ENCODE assay signal across 9 cellular contexts in genomic region chr15:71115567-71116351, GRCh38. TPM values are rescaled to one million over a fixed set of nuclear protein-coding genes. Genes with fewer than 3 reads are reported as not detected.
DNase-seq lines count a peak whose midpoint lies in the region; ATAC-seq and TF ChIP-seq lines count a peak whose summit lies in the region.
"Had no signal": no experiment of that assay in that cellular context is flagged by ENCODE, and none has a peak within 500 bp of the region (broad histone marks: within the 10 kb centered on the region; RNA-seq: fewer than 3 reads in every experiment).

No MANE protein-coding gene starts in this region.

- H3K27me3 Mint-ChIP-seq in activated naive CD8-positive, alpha-beta T cell treated with anti-CD3 and anti-CD28 coated beads, Interleukin-2, amount 50 U/mL, for 24 hours = peaks cover 50% of the 10 kb centered on the region

- TF ChIP-seq RAD21 in Ishikawa (IDR thresholded peaks at IDR 0.05; ENCODE audit: low read depth) = no peak

- TF ChIP-seq EP300 in Ishikawa (IDR thresholded peaks at IDR 0.05; ENCODE audit: borderline replicate concordance) = no peak

- no peaks in the 10 kb centered on the region for H3K9me3 Mint-ChIP-seq in activated naive CD8-positive, alpha-beta T cell treated with anti-CD3 and anti-CD28 coated beads, Interleukin-2, amount 50 U/mL, for 24 hours

- H3K4me1 ChIP-seq in right cardiac atrium (ENCODE audit: control insufficient read depth, insufficient read depth, low read length) = no peaks in the 10 kb centered on the region

- no peaks in the 10 kb centered on the region for H3K36me3 Mint-ChIP-seq in activated naive CD8-positive, alpha-beta T cell treated with anti-CD3 and anti-CD28 coated beads, Interleukin-2, amount 50 U/mL, for 24 hours (ENCODE audit: low read depth)

- H3K4me3 Mint-ChIP-seq in activated naive CD8-positive, alpha-beta T cell treated with anti-CD3 and anti-CD28 coated beads, Interleukin-2, amount 50 U/mL, for 24 hours = peak overlapping the region; percentile 60

- DNase-seq in EH (ENCODE audit: low read depth) (peak; percentile 66), right cardiac atrium (peak; percentile 39 to 80 (median 78)), sciatic nerve (ENCODE audit: low spot score) (peak; percentile 61), midbrain (lab: John Stamatoyannopoulos, UW) (no peak)
- DNase-seq in activated naive CD8-positive, alpha-beta T cell treated with anti-CD3 and anti-CD28 coated beads, Interleukin-2, amount 50 U/mL, for 24 hours = peak; percentile 5

- ATAC-seq in GM21423 (IDR thresholded peaks at IDR 0.05; ENCODE audit: unreplicated experiment) = peak; percentile 32
- peak; percentile 47 for ATAC-seq in activated naive CD8-positive, alpha-beta T cell treated with anti-CD3 and anti-CD28 coated beads, Interleukin-2, amount 50 U/mL, for 24 hours
- ATAC-seq in right cardiac atrium = peak; percentile 70 to 73
- peak; percentile 68 for ATAC-seq in sciatic nerve
- ATAC-seq in GM21447 (IDR thresholded peaks at IDR 0.05; ENCODE audit: unreplicated experiment) = no peak

- intact Hi-C loops in right cardiac atrium (cut with DNase I) (loop anchor here in 2 of 4 donors (5.0 to 10.0 kb wide), 3 partner anchors 69 to 329 kb away; no protein-coding TSS in a partner anchor), sciatic nerve (cut with DNase I) (no loop called here)

- peaks cover 7% of the 10 kb centered on the region for H3K4me1 Mint-ChIP-seq in activated naive CD8-positive, alpha-beta T cell treated with anti-CD3 and anti-CD28 coated beads, Interleukin-2, amount 50 U/mL, for 24 hours

- peak overlapping the region; percentile 92 for H3K27ac ChIP-seq in right cardiac atrium (ENCODE audit: low read length)

- no peaks in the 10 kb centered on the region for H3K9me3 ChIP-seq in right cardiac atrium (ENCODE audit: control insufficient read depth, low read length)

- H3K27ac Mint-ChIP-seq in activated naive CD8-positive, alpha-beta T cell treated with anti-CD3 and anti-CD28 coated beads, Interleukin-2, amount 50 U/mL, for 24 hours = no peak overlapping the region

- peak overlapping the region; percentile 81 for H3K4me3 ChIP-seq in right cardiac atrium (ENCODE audit: low read length)

- H3K27me3 ChIP-seq in right cardiac atrium (ENCODE audit: control insufficient read depth, insufficient read depth) = no peaks in the 10 kb centered on the region

- WGBS in right cardiac atrium = 2% methylated on average over 93 of the region's 93 CpGs

TF ChIP-seq in Ishikawa, 13 proteins besides CTCF, POLR2A, EP300 and RAD21:
- TF ChIP-seq, protein P1, sequence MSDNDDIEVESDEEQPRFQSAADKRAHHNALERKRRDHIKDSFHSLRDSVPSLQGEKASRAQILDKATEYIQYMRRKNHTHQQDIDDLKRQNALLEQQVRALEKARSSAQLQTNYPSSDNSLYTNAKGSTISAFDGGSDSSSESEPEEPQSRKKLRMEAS (IDR thresholded peaks at IDR 0.05) = peak; percentile 43
- TF ChIP-seq, protein P2, sequence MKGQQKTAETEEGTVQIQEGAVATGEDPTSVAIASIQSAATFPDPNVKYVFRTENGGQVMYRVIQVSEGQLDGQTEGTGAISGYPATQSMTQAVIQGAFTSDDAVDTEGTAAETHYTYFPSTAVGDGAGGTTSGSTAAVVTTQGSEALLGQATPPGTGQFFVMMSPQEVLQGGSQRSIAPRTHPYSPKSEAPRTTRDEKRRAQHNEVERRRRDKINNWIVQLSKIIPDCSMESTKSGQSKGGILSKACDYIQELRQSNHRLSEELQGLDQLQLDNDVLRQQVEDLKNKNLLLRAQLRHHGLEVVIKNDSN (IDR thresholded peaks at IDR 0.05) = no peak
- 0 out of 2 replicates have a peak, but pooled peaks have one; percentile 31 for TF ChIP-seq ZBTB7A (IDR thresholded peaks at IDR 0.05; ENCODE audit: low read depth)

RNA-seq across cellular contexts. Expression of gene THSD4, which starts 0.5 kb away (rescaled TPM):
- total RNA-seq in right cardiac atrium (10 to 100 TPM; 63.6 to 93.8 (median 73.8) TPM), sciatic nerve (21.1 TPM)
- polyA plus RNA-seq in right cardiac atrium = 40.5 TPM
- total RNA-seq: activated CD8-positive, alpha-beta memory T cell treated with anti-CD3 and anti-CD28 coated beads for 36 hours had no signal
